In the genomic region with DNA sequence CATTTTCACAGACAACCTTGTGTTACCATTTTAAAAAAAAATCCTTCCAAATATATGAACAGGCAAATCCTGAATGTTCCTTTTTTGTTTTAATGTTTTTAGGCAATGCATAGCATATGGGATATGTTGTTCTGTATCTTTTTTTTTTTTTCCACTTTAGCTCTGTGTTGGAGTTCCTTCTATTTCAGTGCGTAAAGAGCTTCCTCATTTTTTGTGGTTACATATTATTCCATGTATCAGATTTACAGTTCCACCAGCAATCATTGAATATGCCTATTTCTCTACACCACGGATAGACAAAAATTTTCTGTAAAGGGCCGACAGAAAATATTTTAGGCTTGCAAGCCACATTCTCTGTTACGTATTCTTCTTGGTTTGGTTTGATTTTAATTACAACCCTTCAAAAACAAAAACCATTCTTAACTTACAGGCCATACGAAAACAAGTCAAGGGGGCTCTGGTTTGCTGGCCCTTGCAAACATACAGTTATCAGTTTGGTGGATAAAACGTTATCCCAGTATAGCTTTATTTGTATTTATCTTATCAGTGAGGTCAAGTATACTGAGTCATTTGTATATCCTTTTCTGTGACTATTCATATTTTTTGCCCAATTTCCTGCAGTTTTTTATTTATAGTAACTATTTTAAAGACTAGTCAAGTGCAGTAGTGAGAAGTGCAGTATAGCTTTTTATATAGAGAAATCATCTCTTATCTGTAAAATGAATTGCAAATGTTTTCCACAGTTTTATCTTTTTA, we compare ENCODE assay signal across 13 cellular contexts.
"Had no signal": no experiment of that assay in that cellular context is flagged by ENCODE, and none has a peak within 500 bp of the region (broad histone marks: within the 10 kb centered on the region; RNA-seq: fewer than 3 reads in every experiment).

No MANE protein-coding gene starts in this region.

- H3K9ac ChIP-seq: parathyroid adenoma had no signal

- FAIRE-seq: kidney had no signal

- H3K27me3 ChIP-seq: cardiac muscle cell, colonic mucosa, gastroesophageal sphincter, upper lobe of left lung had no signal

- H2AFZ ChIP-seq: parathyroid adenoma had no signal

- H3K9me3 Mint-ChIP-seq: stimulated activated naive CD8-positive, alpha-beta T cell treated with anti-CD3 and anti-CD28 coated beads, Interleukin-15, Interleukin-2, amounts not matched to agents 100 ng/mL and 50 ng/mL, for 24 hours had no signal

- DNase-seq: activated CD4-positive, alpha-beta T cell treated with anti-CD3 and anti-CD28 coated beads for 1 hour; activated CD8-positive, alpha-beta memory T cell treated with anti-CD3 and anti-CD28 coated beads, Interleukin-2, amount 50 U/mL, for 4 hours; activated CD8-positive, alpha-beta T cell treated with anti-CD3 and anti-CD28 coated beads for 36 hours; colonic mucosa; kidney; left ventricle myocardium superior; stimulated activated CD4-positive, alpha-beta T cell treated with anti-CD3 and anti-CD28 coated beads, Interleukin-4, amount 100 ng/mL, for 1 hour; T-helper 2 cell; upper lobe of left lung had no signal

- H3K4me3 Mint-ChIP-seq: activated CD8-positive, alpha-beta T cell treated with anti-CD3 and anti-CD28 coated beads for 36 hours; stimulated activated naive CD8-positive, alpha-beta T cell treated with anti-CD3 and anti-CD28 coated beads, Interleukin-15, Interleukin-2, amounts not matched to agents 100 ng/mL and 50 ng/mL, for 24 hours had no signal

- H3K36me3 ChIP-seq: cardiac muscle cell, colonic mucosa, gastroesophageal sphincter, upper lobe of left lung had no signal

- H3K4me3 ChIP-seq: cardiac muscle cell, colonic mucosa, gastroesophageal sphincter, upper lobe of left lung had no signal

- H3K9me3 ChIP-seq: colonic mucosa, gastroesophageal sphincter, upper lobe of left lung had no signal

- H3K27ac Mint-ChIP-seq: activated CD8-positive, alpha-beta T cell treated with anti-CD3 and anti-CD28 coated beads for 36 hours; stimulated activated naive CD8-positive, alpha-beta T cell treated with anti-CD3 and anti-CD28 coated beads, Interleukin-15, Interleukin-2, amounts not matched to agents 100 ng/mL and 50 ng/mL, for 24 hours had no signal

- ATAC-seq: activated CD8-positive, alpha-beta T cell treated with anti-CD3 and anti-CD28 coated beads for 36 hours; gastroesophageal sphincter; left ventricle myocardium superior had no signal

- H3K27ac ChIP-seq: cardiac muscle cell, colonic mucosa, gastroesophageal sphincter, parathyroid adenoma, upper lobe of left lung had no signal

- H3K27me3 Mint-ChIP-seq: activated CD8-positive, alpha-beta T cell treated with anti-CD3 and anti-CD28 coated beads for 36 hours; stimulated activated naive CD8-positive, alpha-beta T cell treated with anti-CD3 and anti-CD28 coated beads, Interleukin-15, Interleukin-2, amounts not matched to agents 100 ng/mL and 50 ng/mL, for 24 hours had no signal
